19 cellular contexts compared by ENCODE assay signal in the genomic region with DNA sequence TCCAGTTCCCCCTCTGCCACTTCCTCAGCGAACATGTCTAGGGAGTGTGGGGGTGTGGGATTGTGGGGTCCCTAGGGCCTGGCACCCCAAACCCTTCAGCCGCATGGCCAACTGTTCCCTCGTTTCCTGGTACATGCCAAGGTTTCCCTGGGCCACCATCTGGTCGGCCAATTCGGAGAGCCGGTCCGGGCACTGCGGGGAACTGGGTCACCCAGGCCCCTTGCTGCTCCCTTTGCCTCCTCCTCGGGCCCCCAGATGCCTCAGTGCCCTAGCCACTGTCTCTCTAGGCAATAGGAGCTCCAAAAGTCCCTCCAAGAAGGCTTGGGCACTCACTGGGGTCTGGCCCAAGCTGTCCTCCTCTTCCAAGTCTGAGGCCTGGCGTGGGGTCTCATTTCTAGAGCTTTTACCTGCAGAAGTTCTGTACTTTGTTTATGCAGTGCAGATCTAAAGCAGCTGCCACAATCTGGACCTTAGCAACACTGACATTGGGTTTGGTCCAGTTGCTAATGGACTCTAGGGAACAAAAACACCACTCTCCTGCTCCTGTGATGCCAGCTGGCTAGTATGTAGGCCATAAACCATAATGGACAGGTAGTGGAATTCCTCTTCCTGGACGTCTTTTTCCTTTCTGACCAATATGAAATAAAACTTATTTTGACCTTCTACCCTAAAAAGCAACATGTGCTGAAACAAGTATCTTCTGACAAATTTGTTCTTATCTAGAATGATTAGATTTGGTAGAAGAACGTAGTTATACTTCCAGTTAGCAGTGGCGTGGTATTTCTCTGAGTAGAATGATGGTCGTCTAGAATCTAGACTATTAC.
DNase-seq lines count a peak whose midpoint lies in the region; ATAC-seq and TF ChIP-seq lines count a peak whose summit lies in the region.
"Had no signal": no experiment of that assay in that cellular context is flagged by ENCODE, and none has a peak within 500 bp of the region (broad histone marks: within the 10 kb centered on the region; RNA-seq: fewer than 3 reads in every experiment).

No MANE protein-coding gene starts in this region.

- ATAC-seq in activated T-helper 17 cell treated with anti-CD3 and anti-CD28 coated beads, Interleukin-2, amount 50 U/mL, for 72 hours (replicated peaks) = no peak

- H3K4me3 Mint-ChIP-seq in activated naive CD8-positive, alpha-beta T cell = peak overlapping the region; percentile 23
- H3K4me3 Mint-ChIP-seq in activated naive CD8-positive, alpha-beta T cell treated with anti-CD3 and anti-CD28 coated beads for 36 hours = no peak overlapping the region
- H3K4me3 Mint-ChIP-seq in activated T-helper 17 cell treated with anti-CD3 and anti-CD28 coated beads, Interleukin-2, amount 50 U/mL, for 72 hours = peak overlapping the region; percentile 44
- peak overlapping the region in 3 of 5 donors; percentile 35 to 64 (median 39) for H3K4me3 Mint-ChIP-seq in immature natural killer cell
- H3K4me3 Mint-ChIP-seq: mesothelial cell of epicardium, neural crest cell had no signal

- H3K9me3 ChIP-seq in stomach smooth muscle (ENCODE audit: control insufficient read depth in 2 of 2, low read length in 2 of 2) = no peaks in the 10 kb centered on the region
- H3K9me3 ChIP-seq: upper lobe of left lung had no signal

- no peaks in the 10 kb centered on the region for H3K27me3 ChIP-seq in stomach smooth muscle (ENCODE audit: control insufficient read depth in 1 of 2, insufficient read depth in 2 of 2, low read length in 2 of 2)
- H3K27me3 ChIP-seq: upper lobe of left lung had no signal

- H3K4me1 ChIP-seq in stomach smooth muscle (ENCODE audit: control insufficient read depth, insufficient read depth, low read length) = peaks cover 12% of the 10 kb centered on the region

- H3K27ac Mint-ChIP-seq in activated naive CD8-positive, alpha-beta T cell = peak overlapping the region; percentile 50
- no peak overlapping the region for H3K27ac Mint-ChIP-seq in activated naive CD8-positive, alpha-beta T cell treated with anti-CD3 and anti-CD28 coated beads for 36 hours
- peak overlapping the region; percentile 12 for H3K27ac Mint-ChIP-seq in activated T-helper 17 cell treated with anti-CD3 and anti-CD28 coated beads, Interleukin-2, amount 50 U/mL, for 72 hours
- peak overlapping the region in 1 of 6 donors; percentile 64 for H3K27ac Mint-ChIP-seq in immature natural killer cell
- H3K27ac Mint-ChIP-seq: mesothelial cell of epicardium had no signal

- intact Hi-C loops in lower leg skin (cut with DNase I; ENCODE audit: low total_unique reads) = no loop called here

- H3K4me1 Mint-ChIP-seq in activated naive CD8-positive, alpha-beta T cell (ENCODE audit: low read depth) = peaks cover 58% of the 10 kb centered on the region
- peaks cover 46% of the 10 kb centered on the region for H3K4me1 Mint-ChIP-seq in activated naive CD8-positive, alpha-beta T cell treated with anti-CD3 and anti-CD28 coated beads for 36 hours
- peaks cover 37% of the 10 kb centered on the region for H3K4me1 Mint-ChIP-seq in activated T-helper 17 cell treated with anti-CD3 and anti-CD28 coated beads, Interleukin-2, amount 50 U/mL, for 72 hours
- H3K4me1 Mint-ChIP-seq in immature natural killer cell = peaks cover 50 to 63% of the 10 kb centered on the region in 2 donors
- H3K4me1 Mint-ChIP-seq: neural crest cell had no signal

- peak overlapping the region; percentile 56 for H3K27ac ChIP-seq in stomach smooth muscle (ENCODE audit: low read length)
- H3K27ac ChIP-seq: upper lobe of left lung had no signal

- no peaks in the 10 kb centered on the region for H3K36me3 ChIP-seq in stomach smooth muscle (ENCODE audit: control insufficient read depth in 2 of 2, insufficient read depth in 2 of 2, low read length in 2 of 2)

- no peak overlapping the region for H3K9ac ChIP-seq in stomach smooth muscle (ENCODE audit: low read length in 2 of 2)

- TF ChIP-seq POLR2A in lower leg skin (IDR thresholded peaks at IDR 0.05) = no peak

- peaks cover 12% of the 10 kb centered on the region for H3K36me3 Mint-ChIP-seq in activated naive CD8-positive, alpha-beta T cell
- peaks cover 48% of the 10 kb centered on the region for H3K36me3 Mint-ChIP-seq in activated naive CD8-positive, alpha-beta T cell treated with anti-CD3 and anti-CD28 coated beads for 36 hours
- H3K36me3 Mint-ChIP-seq in activated T-helper 17 cell treated with anti-CD3 and anti-CD28 coated beads, Interleukin-2, amount 50 U/mL, for 72 hours (ENCODE audit: low read depth) = peaks cover 38% of the 10 kb centered on the region
- peaks cover 0 to 17% (median 9%) of the 10 kb centered on the region in 3 donors for H3K36me3 Mint-ChIP-seq in immature natural killer cell
- H3K36me3 Mint-ChIP-seq: mesothelial cell of epicardium had no signal

- WGBS in lower leg skin, 2 donors = 95 to 97% methylated on average over 14 of the region's 14 CpGs

- no peaks in the 10 kb centered on the region for H3K9me3 Mint-ChIP-seq in activated naive CD8-positive, alpha-beta T cell (ENCODE audit: low read depth)
- no peaks in the 10 kb centered on the region for H3K9me3 Mint-ChIP-seq in activated naive CD8-positive, alpha-beta T cell treated with anti-CD3 and anti-CD28 coated beads for 36 hours
- no peaks in the 10 kb centered on the region for H3K9me3 Mint-ChIP-seq in activated T-helper 17 cell treated with anti-CD3 and anti-CD28 coated beads, Interleukin-2, amount 50 U/mL, for 72 hours
- no peaks in the 10 kb centered on the region for H3K9me3 Mint-ChIP-seq in immature natural killer cell
- H3K9me3 Mint-ChIP-seq: mesothelial cell of epicardium, neural crest cell had no signal

- TF ChIP-seq CTCF in lower leg skin (IDR thresholded peaks at IDR 0.05) = no peak

- no peaks in the 10 kb centered on the region for H3K27me3 Mint-ChIP-seq in activated naive CD8-positive, alpha-beta T cell
- H3K27me3 Mint-ChIP-seq in activated naive CD8-positive, alpha-beta T cell treated with anti-CD3 and anti-CD28 coated beads for 36 hours = peaks cover 3% of the 10 kb centered on the region
- H3K27me3 Mint-ChIP-seq in activated T-helper 17 cell treated with anti-CD3 and anti-CD28 coated beads, Interleukin-2, amount 50 U/mL, for 72 hours = no peaks in the 10 kb centered on the region
- H3K27me3 Mint-ChIP-seq in immature natural killer cell (ENCODE audit: low read depth in 3 of 3) = peaks cover 4 to 10% (median 9%) of the 10 kb centered on the region in 3 donors

- DNase-seq in activated naive CD8-positive, alpha-beta T cell treated with anti-CD3 and anti-CD28 coated beads for 36 hours = no peak
- no peak for DNase-seq in immature natural killer cell
- no peak for DNase-seq in lower leg skin (ENCODE audit: low spot score in 2 of 2)
- no peak for DNase-seq in COLO668 (lab: John Stamatoyannopoulos, UW; ENCODE audit: unreplicated experiment)
- no peak for DNase-seq in NCI-H1105 treated with DMSO at 0.1 percent for 48 hours (lab: John Stamatoyannopoulos, UW)
- DNase-seq: activated gamma-delta T cell; hippocampal formation; KBM-7; kidney; NCI-H2107; NCI-H524; SHP77 treated with DMSO at 0.1 percent for 48 hours; stimulated activated naive CD4-positive, alpha-beta T cell had no signal

- H3K4me3 ChIP-seq in stomach smooth muscle (ENCODE audit: low read length in 2 of 2) (no peak overlapping the region), lower leg skin (ENCODE audit: low read depth, poor library complexity, severe bottlenecking) (no peak overlapping the region)
- H3K4me3 ChIP-seq: upper lobe of left lung had no signal
